18 cellular contexts compared by ENCODE assay signal in genomic region chrX:133321441-133321840, GRCh38.
DNase-seq lines count a peak whose midpoint lies in the region; ATAC-seq and TF ChIP-seq lines count a peak whose summit lies in the region.
"Had no signal": no experiment of that assay in that cellular context is flagged by ENCODE, and none has a peak within 500 bp of the region (broad histone marks: within the 10 kb centered on the region; RNA-seq: fewer than 3 reads in every experiment).

No MANE protein-coding gene starts in this region.

- H3K27me3 ChIP-seq in GM23248 (replicated peaks; ENCODE audit: insufficient read depth) (no peaks in the 10 kb centered on the region), PC-3 (ENCODE audit: low read length) (no peaks in the 10 kb centered on the region), osteoblast (ENCODE audit: insufficient read depth, low read length) (peaks cover 2% of the 10 kb centered on the region)

- DNase-seq in GM23248 = peak; percentile 1
- DNase-seq in PC-3 = peak; percentile 10
- DNase-seq in iris pigment epithelial cell (ENCODE audit: low read depth) = peak; percentile 9
- peak; percentile 46 for DNase-seq in osteoblast (ENCODE audit: insufficient read length, low spot score, missing footprints)
- DNase-seq in UCSD-AML1 (lab: John Stamatoyannopoulos, UW; ENCODE audit: unreplicated experiment) = no peak
- DNase-seq in activated T-cell treated with anti-CD3 and anti-CD28 coated beads, Interleukin-2, amount 50 U/mL, for 4 hours = no peak
- no peak for DNase-seq in stimulated activated CD4-positive, alpha-beta T cell treated with anti-CD3 and anti-CD28 coated beads, Interleukin-4, amount 100 ng/mL, for 1 hour
- no peak for DNase-seq in NCI-H524 (lab: John Stamatoyannopoulos, UW)
- DNase-seq: 8988T; Calu3; CD8-positive, alpha-beta T cell; DMS79 treated with DMSO at 0.1 percent for 48 hours; GF-D8; HFFc6 had no signal

- TF ChIP-seq CTCF in PC-3 (conservative IDR thresholded peaks at IDR 0.05; ENCODE audit: low read depth, low read length) (no peak), osteoblast (IDR thresholded peaks at IDR 0.05; ENCODE audit: extremely low read depth, low read depth, low read length) (no peak)

- H3K79me2 ChIP-seq in GM23248 (ENCODE audit: insufficient read depth) (no peaks in the 10 kb centered on the region), PC-3 (ENCODE audit: low read length) (no peaks in the 10 kb centered on the region), osteoblast (ENCODE audit: insufficient read depth, low read length) (no peaks in the 10 kb centered on the region)

- no peak overlapping the region for H2AFZ ChIP-seq in GM23248
- no peak overlapping the region for H2AFZ ChIP-seq in PC-3 (ENCODE audit: low read length)
- no peak overlapping the region for H2AFZ ChIP-seq in osteoblast (ENCODE audit: low read length)

- no peaks in the 10 kb centered on the region for H3K27me3 Mint-ChIP-seq in activated T-cell treated with anti-CD3 and anti-CD28 coated beads, Interleukin-2, amount 50 U/mL, for 4 hours (ENCODE audit: low read depth)

- no peaks in the 10 kb centered on the region for H3K9me3 Mint-ChIP-seq in activated T-cell treated with anti-CD3 and anti-CD28 coated beads, Interleukin-2, amount 50 U/mL, for 4 hours
- H3K9me3 Mint-ChIP-seq: CD8-positive, alpha-beta T cell; HFFc6 had no signal

- no TSS peak for BruUV-seq in PC-3 (replicated peaks; lab: Mats Ljungman, UMichigan)

- H3K4me3 Mint-ChIP-seq in activated T-cell treated with anti-CD3 and anti-CD28 coated beads, Interleukin-2, amount 50 U/mL, for 4 hours = no peak overlapping the region
- H3K4me3 Mint-ChIP-seq: B cell; CD8-positive, alpha-beta T cell; HFFc6 had no signal

- H3F3A ChIP-seq in GM23248 (ENCODE audit: insufficient read depth) (no peaks in the 10 kb centered on the region), PC-3 (ENCODE audit: low read length, unreplicated experiment) (no peaks in the 10 kb centered on the region)

- no peak for ATAC-seq in PC-3
- ATAC-seq in activated T-cell treated with anti-CD3 and anti-CD28 coated beads, Interleukin-2, amount 50 U/mL, for 4 hours = no peak
- ATAC-seq: CD8-positive, alpha-beta T cell; HCT116 had no signal

- intact Hi-C loops in PC-3 (cut with micrococcal nuclease) = loop anchor here (10.0 kb wide), 1 partner anchor 67 kb away; no protein-coding TSS in a partner anchor

- H3K9me3 ChIP-seq in GM23248 (ENCODE audit: low read depth) (no peaks in the 10 kb centered on the region), PC-3 (ENCODE audit: low read length) (no peaks in the 10 kb centered on the region), osteoblast (ENCODE audit: low read depth, low read length) (no peaks in the 10 kb centered on the region)
- H3K9me3 ChIP-seq: BLaER1 treated with 17β-estradiol and CSF1 and Interleukin-3, amounts not matched to agents 10 nM and 100 nM had no signal

- 82 to 85% methylated on average over 1 of the region's 1 CpG for WGBS in GM23248 (ENCODE audit: low coverage in 1 of 2, low lambda C conversion rate in 2 of 2, missing lambda C conversion rate in 2 of 2), 2 experiments

- no peaks in the 10 kb centered on the region for H3K36me3 ChIP-seq in GM23248 (ENCODE audit: low read depth)
- no peaks in the 10 kb centered on the region for H3K36me3 ChIP-seq in PC-3 (ENCODE audit: low read depth, low read length)
- no peaks in the 10 kb centered on the region for H3K36me3 ChIP-seq in osteoblast (ENCODE audit: insufficient read depth, low read length)
- H3K36me3 ChIP-seq: BLaER1 treated with 17β-estradiol and CSF1 and Interleukin-3, amounts not matched to agents 10 nM and 100 nM had no signal

- in situ Hi-C loops in GM23248 (cut with MboI) = no loop called here

- no peaks in the 10 kb centered on the region for H3K4me1 ChIP-seq in GM23248 (ENCODE audit: insufficient read depth)
- H3K4me1 ChIP-seq in PC-3 (ENCODE audit: insufficient read depth, low read length) = peaks cover 11% of the 10 kb centered on the region; the same call in 1 of the 2 replicates
- H3K4me1 ChIP-seq in osteoblast (ENCODE audit: insufficient read depth, low read length) = no peaks in the 10 kb centered on the region
- H3K4me1 ChIP-seq: BLaER1 treated with 17β-estradiol and CSF1 and Interleukin-3, amounts not matched to agents 10 nM and 100 nM had no signal

- no peaks in the 10 kb centered on the region for H3K4me1 Mint-ChIP-seq in activated T-cell treated with anti-CD3 and anti-CD28 coated beads, Interleukin-2, amount 50 U/mL, for 4 hours (ENCODE audit: low read depth)
- H3K4me1 Mint-ChIP-seq: B cell had no signal

- no peaks in the 10 kb centered on the region for H3K36me3 Mint-ChIP-seq in activated T-cell treated with anti-CD3 and anti-CD28 coated beads, Interleukin-2, amount 50 U/mL, for 4 hours (ENCODE audit: insufficient read depth)
- H3K36me3 Mint-ChIP-seq: CD8-positive, alpha-beta T cell had no signal

- POLR2A ChIA-PET in PC-3 (lab: Charles Lee; ENCODE audit: unreplicated experiment) = no interaction called here

- no peak overlapping the region for H3K4me3 ChIP-seq in GM23248
- no peak overlapping the region for H3K4me3 ChIP-seq in PC-3 (ENCODE audit: low read length)
- no peak overlapping the region for H3K4me3 ChIP-seq in osteoblast (ENCODE audit: insufficient read depth, low read length)
- H3K4me3 ChIP-seq: BLaER1 treated with 17β-estradiol and CSF1 and Interleukin-3, amounts not matched to agents 10 nM and 100 nM had no signal

- H4K20me1 ChIP-seq in GM23248 (ENCODE audit: insufficient read depth) (no peaks in the 10 kb centered on the region), PC-3 (ENCODE audit: low read length) (no peaks in the 10 kb centered on the region), osteoblast (ENCODE audit: insufficient read depth, low read length) (no peaks in the 10 kb centered on the region)

- CTCF ChIA-PET in PC-3 (lab: Charles Lee) = no interaction called here

- H3K4me2 ChIP-seq in GM23248 (ENCODE audit: unreplicated experiment) (no peak overlapping the region), PC-3 (ENCODE audit: low read length) (no peak overlapping the region), osteoblast (ENCODE audit: insufficient read depth, low read length) (no peak overlapping the region)
- H3K4me2 ChIP-seq: BLaER1 treated with 17β-estradiol and CSF1 and Interleukin-3, amounts not matched to agents 10 nM and 100 nM had no signal

- no peak overlapping the region for H3K27ac ChIP-seq in GM23248
- no peak overlapping the region for H3K27ac ChIP-seq in PC-3 (ENCODE audit: low read length)
- no peak overlapping the region for H3K27ac ChIP-seq in osteoblast (ENCODE audit: low read depth, low read length)
- H3K27ac ChIP-seq: BLaER1 treated with 17β-estradiol and CSF1 and Interleukin-3, amounts not matched to agents 10 nM and 100 nM; HL-60 had no signal

- H3K9me2 ChIP-seq in GM23248 (ENCODE audit: insufficient read depth) (no peaks in the 10 kb centered on the region), PC-3 (replicated peaks; ENCODE audit: low read length) (no peaks in the 10 kb centered on the region)

- H3K9ac ChIP-seq in GM23248 (no peak overlapping the region), PC-3 (ENCODE audit: low read length) (no peak overlapping the region)
- H3K9ac ChIP-seq: BLaER1 treated with 17β-estradiol and CSF1 and Interleukin-3, amounts not matched to agents 10 nM and 100 nM had no signal

Comparison
In these comparisons a context has a peak if more than half of its experiments do, and no peak if none do; other contexts are left out.
1. DNase-seq: peak in GM23248 (single experiment), PC-3 (single experiment), iris pigment epithelial cell (single experiment) and osteoblast (single experiment); none in UCSD-AML1 (single experiment), activated T-cell treated with anti-CD3 and anti-CD28 coated beads, Interleukin-2, amount 50 U/mL, for 4 hours (single experiment), stimulated activated CD4-positive, alpha-beta T cell treated with anti-CD3 and anti-CD28 coated beads, Interleukin-4, amount 100 ng/mL, for 1 hour (single experiment) and NCI-H524 (0 of 2).